19 cellular contexts compared by ENCODE assay signal in the genomic region with DNA sequence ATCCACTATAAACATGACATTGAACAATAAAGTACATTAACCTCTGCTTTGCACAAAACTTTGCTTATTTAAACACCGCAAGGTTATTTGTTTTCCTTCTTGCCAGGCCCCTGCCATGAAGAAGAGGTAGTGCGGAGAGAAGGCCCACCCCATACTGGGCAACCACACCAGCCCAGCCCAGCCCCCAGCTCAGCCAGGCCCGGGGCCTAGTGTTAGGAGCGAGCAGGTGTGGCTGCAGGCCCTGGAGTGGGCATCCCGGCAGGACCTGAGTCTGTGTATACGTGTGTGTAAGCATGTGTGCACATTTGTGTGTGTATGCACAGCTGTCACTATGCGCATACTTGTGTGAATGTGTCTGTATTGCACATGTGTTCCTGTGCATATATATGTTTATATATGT.
DNase-seq lines count a peak whose midpoint lies in the region; ATAC-seq and TF ChIP-seq lines count a peak whose summit lies in the region.
"Had no signal": no experiment of that assay in that cellular context is flagged by ENCODE, and none has a peak within 500 bp of the region (broad histone marks: within the 10 kb centered on the region; RNA-seq: fewer than 3 reads in every experiment).

No MANE protein-coding gene starts in this region.

- ATAC-seq in SK-N-SH treated with all-trans-retinoic acid at 6 μM for 48 hours (no peak), GM23338 (peak; percentile 35; the same call in 1 of the 3 replicates), upper lobe of right lung (peak; percentile 10), mucosa of descending colon (no peak), PC-3 (no peak)
- ATAC-seq: CD8-positive, alpha-beta T cell had no signal

- DNase-seq in SK-N-SH (peak; percentile 14), GM23338 (ENCODE audit: low spot score) (no peak), NCI-H526 treated with DMSO at 0.1 percent for 48 hours (lab: John Stamatoyannopoulos, UW) (peak; percentile 89), upper lobe of right lung (no peak), mucosa of descending colon (no peak), activated T-cell treated with anti-CD3 and anti-CD28 coated beads for 4 hours (no peak), PC-3 (no peak)
- DNase-seq: Caco-2; CD4-positive, CD25-positive, alpha-beta regulatory T cell; CD8-positive, alpha-beta T cell; DMS153; DND-41; GM23248 had no signal

- no peak overlapping the region for H3K27ac ChIP-seq in SK-N-SH (ENCODE audit: low read depth in 2 of 2, low read length in 1 of 2)
- no peak overlapping the region for H3K27ac ChIP-seq in GM23338 (ENCODE audit: low read depth)
- no peak overlapping the region for H3K27ac ChIP-seq in upper lobe of right lung
- no peak overlapping the region for H3K27ac ChIP-seq in PC-3 (ENCODE audit: low read length)
- H3K27ac ChIP-seq: 22Rv1, BLaER1, C4-2B, GM23248 had no signal

- no peak overlapping the region for H3K4me3 Mint-ChIP-seq in GM23338
- H3K4me3 Mint-ChIP-seq: B cell; CD4-positive, CD25-positive, alpha-beta regulatory T cell; CD8-positive, alpha-beta T cell had no signal

- H3K9me2 ChIP-seq in SK-N-SH (no peaks in the 10 kb centered on the region), GM23338 (ENCODE audit: insufficient read depth) (no peaks in the 10 kb centered on the region), PC-3 (replicated peaks; ENCODE audit: low read length) (no peaks in the 10 kb centered on the region)

- TF ChIP-seq CTCF in SK-N-SH (IDR thresholded peaks at IDR 0.05) (no peak), GM23338 (conservative IDR thresholded peaks at IDR 0.05; ENCODE audit: low read depth in 2 of 2) (no peak), upper lobe of right lung (IDR thresholded peaks at IDR 0.05) (no peak), mucosa of descending colon (IDR thresholded peaks at IDR 0.05) (no peak), PC-3 (conservative IDR thresholded peaks at IDR 0.05; ENCODE audit: low read depth, low read length) (no peak)

- H3K9me3 ChIP-seq in SK-N-SH (no peaks in the 10 kb centered on the region), upper lobe of right lung (no peaks in the 10 kb centered on the region), mucosa of descending colon (no peaks in the 10 kb centered on the region), PC-3 (ENCODE audit: low read length) (no peaks in the 10 kb centered on the region)
- H3K9me3 ChIP-seq: BLaER1, Caco-2 had no signal

- CTCF ChIA-PET in SK-N-SH (lab: Yijun Ruan, JAX): no interaction called here
- CTCF ChIA-PET in PC-3 (lab: Charles Lee): no interaction called here

- H3K27ac Mint-ChIP-seq in GM23338: no peak overlapping the region
- H3K27ac Mint-ChIP-seq: B cell; CD8-positive, alpha-beta T cell had no signal

- no peaks in the 10 kb centered on the region for H4K20me1 ChIP-seq in SK-N-SH (ENCODE audit: insufficient read depth)
- no peaks in the 10 kb centered on the region for H4K20me1 ChIP-seq in GM23338 (replicated peaks; ENCODE audit: insufficient read depth)
- H4K20me1 ChIP-seq in PC-3 (ENCODE audit: low read length): no peaks in the 10 kb centered on the region
- H4K20me1 ChIP-seq: BLaER1 had no signal

- H2AFZ ChIP-seq in SK-N-SH (ENCODE audit: low read depth) (no peak overlapping the region), GM23338 (no peak overlapping the region), PC-3 (ENCODE audit: low read length) (no peak overlapping the region)
- H2AFZ ChIP-seq: GM23248 had no signal

- TF ChIP-seq RAD21 in SK-N-SH (IDR thresholded peaks at IDR 0.05; ENCODE audit: low read length): no peak

- H3K4me3 ChIP-seq in SK-N-SH (ENCODE audit: low read depth in 2 of 2, low read length in 1 of 2) (no peak overlapping the region), GM23338 (no peak overlapping the region), upper lobe of right lung (no peak overlapping the region), mucosa of descending colon (no peak overlapping the region), PC-3 (ENCODE audit: low read length) (no peak overlapping the region)
- H3K4me3 ChIP-seq: BLaER1, GM23248, HAP-1 had no signal

- WGBS in SK-N-SH (ENCODE audit: low lambda C conversion rate): 71% methylated on average over 7 of the region's 7 CpGs

- TF ChIP-seq EP300 in SK-N-SH (IDR thresholded peaks at IDR 0.05; ENCODE audit: borderline replicate concordance in 1 of 2, low read depth in 1 of 2, low read length in 1 of 2): no peak

- intact Hi-C loops in upper lobe of right lung (cut with DNase I): loop anchor here (10.0 kb wide), 1 partner anchor 831 kb away; no protein-coding TSS in a partner anchor
- intact Hi-C loops in mucosa of descending colon (cut with DNase I, micrococcal nuclease): loop anchor here in 1 of 2 donors (10.0 kb wide), 1 partner anchor 831 kb away; no protein-coding TSS in a partner anchor
- intact Hi-C loops in PC-3 (cut with micrococcal nuclease): no loop called here

- no peaks in the 10 kb centered on the region; the same call in 2 of the 3 replicates for H3K4me1 Mint-ChIP-seq in GM23338
- H3K4me1 Mint-ChIP-seq: CD4-positive, CD25-positive, alpha-beta regulatory T cell had no signal

- H3K9ac ChIP-seq in SK-N-SH: no peak overlapping the region
- H3K9ac ChIP-seq in PC-3 (ENCODE audit: low read length): no peak overlapping the region
- H3K9ac ChIP-seq: BLaER1, GM23248 had no signal

- H3K27me3 ChIP-seq in SK-N-SH (ENCODE audit: insufficient read depth) (no peaks in the 10 kb centered on the region), GM23338 (ENCODE audit: insufficient read depth) (no peaks in the 10 kb centered on the region), upper lobe of right lung (no peaks in the 10 kb centered on the region), PC-3 (ENCODE audit: low read length) (no peaks in the 10 kb centered on the region)
- H3K27me3 ChIP-seq: BLaER1 had no signal

- H3K79me2 ChIP-seq in SK-N-SH (ENCODE audit: insufficient read depth) (no peaks in the 10 kb centered on the region), GM23338 (replicated peaks; ENCODE audit: insufficient read depth) (no peaks in the 10 kb centered on the region), PC-3 (ENCODE audit: low read length) (no peaks in the 10 kb centered on the region)

- H3K36me3 ChIP-seq in SK-N-SH (replicated peaks in 1 of 2; ENCODE audit: control insufficient read depth in 1 of 2, insufficient read depth in 2 of 2, low read length in 1 of 2) (no peaks in the 10 kb centered on the region), GM23338 (ENCODE audit: insufficient read depth) (no peaks in the 10 kb centered on the region), upper lobe of right lung (no peaks in the 10 kb centered on the region), mucosa of descending colon (ENCODE audit: low read depth) (no peaks in the 10 kb centered on the region), PC-3 (ENCODE audit: low read depth, low read length) (no peaks in the 10 kb centered on the region)
- H3K36me3 ChIP-seq: BLaER1, HAP-1 had no signal

- POLR2A ChIA-PET in SK-N-SH (lab: Yijun Ruan, JAX) (no interaction called here), PC-3 (lab: Charles Lee; ENCODE audit: unreplicated experiment) (no interaction called here)

- H3K36me3 Mint-ChIP-seq in GM23338 (ENCODE audit: low read depth): no peaks in the 10 kb centered on the region
- H3K36me3 Mint-ChIP-seq: CD4-positive, CD25-positive, alpha-beta regulatory T cell; CD8-positive, alpha-beta T cell had no signal

- peaks cover 8% of the 10 kb centered on the region for H3K27me3 Mint-ChIP-seq in GM23338 (ENCODE audit: insufficient read depth, low read depth, poor library complexity)
- H3K27me3 Mint-ChIP-seq: CD4-positive, CD25-positive, alpha-beta regulatory T cell had no signal

- H3K4me2 ChIP-seq in SK-N-SH (no peak overlapping the region), GM23338 (no peak overlapping the region), PC-3 (ENCODE audit: low read length) (no peak overlapping the region)

- H3K4me1 ChIP-seq in SK-N-SH (ENCODE audit: control insufficient read depth in 1 of 2, insufficient read depth in 2 of 2, low read depth in 1 of 2, low read length in 1 of 2) (peaks cover 0 to 3% of the 10 kb centered on the region in 2 experiments; a peak in 1 of 4 replicates), GM23338 (ENCODE audit: insufficient read depth) (no peaks in the 10 kb centered on the region), upper lobe of right lung (no peaks in the 10 kb centered on the region), mucosa of descending colon (ENCODE audit: low read depth) (no peaks in the 10 kb centered on the region), PC-3 (ENCODE audit: insufficient read depth, low read length) (no peaks in the 10 kb centered on the region)
- H3K4me1 ChIP-seq: Caco-2, HAP-1 had no signal

- no TSS peak for BruUV-seq in PC-3 (replicated peaks; lab: Mats Ljungman, UMichigan)

- H3F3A ChIP-seq in SK-N-SH (replicated peaks; ENCODE audit: insufficient read depth) (no peaks in the 10 kb centered on the region), GM23338 (replicated peaks; ENCODE audit: low read depth) (no peaks in the 10 kb centered on the region), PC-3 (ENCODE audit: low read length, unreplicated experiment) (no peaks in the 10 kb centered on the region)

- H3K9me3 Mint-ChIP-seq in GM23338: no peaks in the 10 kb centered on the region; the same call in 2 of the 3 replicates
- H3K9me3 Mint-ChIP-seq: CD8-positive, alpha-beta T cell had no signal

TF ChIP-seq in SK-N-SH, 30 proteins besides CTCF, POLR2A, EP300 and RAD21 (continues in another document):
- TF ChIP-seq NFIC (IDR thresholded peaks at IDR 0.05; ENCODE audit: borderline replicate concordance): no peak

TF ChIP-seq in SK-N-SH treated with all-trans-retinoic acid at 6 μM for 48 hours, 23 proteins besides CTCF, POLR2A, EP300 and RAD21 (continues in another document):
- no peak for TF ChIP-seq ZFP3 (CRISPR knock-in tag; IDR thresholded peaks at IDR 0.05)
- TF ChIP-seq CSDC2 (CRISPR knock-in tag; IDR thresholded peaks at IDR 0.05): no peak
- TF ChIP-seq ZNF8 (CRISPR knock-in tag; IDR thresholded peaks at IDR 0.05): no peak
- TF ChIP-seq SNAI2 (CRISPR knock-in tag; IDR thresholded peaks at IDR 0.05): no peak
- no peak for TF ChIP-seq ISL1 (CRISPR knock-in tag; IDR thresholded peaks at IDR 0.05)
- TF ChIP-seq ESRRG (CRISPR knock-in tag; IDR thresholded peaks at IDR 0.05): no peak
- TF ChIP-seq ZNF565 (CRISPR knock-in tag; conservative IDR thresholded peaks at IDR 0.05; ENCODE audit: low read depth): no peak
- no peak for TF ChIP-seq RARB (CRISPR knock-in tag; IDR thresholded peaks at IDR 0.05)
- no peak for TF ChIP-seq ZC3H10 (CRISPR knock-in tag; IDR thresholded peaks at IDR 0.05)

TF ChIP-seq in GM23338, 12 proteins besides CTCF, POLR2A, EP300 and RAD21 (continues in another document):
- TF ChIP-seq, protein P1, sequence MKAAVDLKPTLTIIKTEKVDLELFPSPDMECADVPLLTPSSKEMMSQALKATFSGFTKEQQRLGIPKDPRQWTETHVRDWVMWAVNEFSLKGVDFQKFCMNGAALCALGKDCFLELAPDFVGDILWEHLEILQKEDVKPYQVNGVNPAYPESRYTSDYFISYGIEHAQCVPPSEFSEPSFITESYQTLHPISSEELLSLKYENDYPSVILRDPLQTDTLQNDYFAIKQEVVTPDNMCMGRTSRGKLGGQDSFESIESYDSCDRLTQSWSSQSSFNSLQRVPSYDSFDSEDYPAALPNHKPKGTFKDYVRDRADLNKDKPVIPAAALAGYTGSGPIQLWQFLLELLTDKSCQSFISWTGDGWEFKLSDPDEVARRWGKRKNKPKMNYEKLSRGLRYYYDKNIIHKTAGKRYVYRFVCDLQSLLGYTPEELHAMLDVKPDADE (IDR thresholded peaks at IDR 0.05): no peak
- TF ChIP-seq ZNF114 (CRISPR knock-in tag; IDR thresholded peaks at IDR 0.05) (no peak), POLR2AphosphoS5 (IDR thresholded peaks at IDR 0.05; ENCODE audit: low read depth) (no peak)

Comparison
In these comparisons a context has a peak if more than half of its experiments do, and no peak if none do; other contexts are left out.
1. DNase-seq: peak in SK-N-SH (single experiment) and NCI-H526 treated with DMSO at 0.1 percent for 48 hours (single experiment); none in GM23338 (single experiment), upper lobe of right lung (single experiment), mucosa of descending colon (0 of 3), activated T-cell treated with anti-CD3 and anti-CD28 coated beads for 4 hours (single experiment) and PC-3 (single experiment).
2. ATAC-seq: peak in GM23338 (single experiment) and upper lobe of right lung (single experiment); none in SK-N-SH treated with all-trans-retinoic acid at 6 μM for 48 hours (single experiment), mucosa of descending colon (single experiment) and PC-3 (single experiment).